Comparison of ENCODE assay signal across 11 cellular contexts in genomic region chr3:101898752-101899169, GRCh38. TPM values are rescaled to one million over a fixed set of nuclear protein-coding genes. Genes with fewer than 3 reads are reported as not detected.
A peak's percentile ranks its signal among the peaks of the same experiment; 100 is the strongest.
DNase-seq lines count a peak whose midpoint lies in the region; ATAC-seq, FAIRE-seq and TF ChIP-seq lines count a peak whose summit lies in the region.
"Had no signal": no experiment of that assay in that cellular context is flagged by ENCODE, and none has a peak within 500 bp of the region (broad histone marks: within the 10 kb centered on the region; RNA-seq: fewer than 3 reads in every experiment).

No MANE protein-coding gene starts in this region.

- no peaks in the 10 kb centered on the region for H3K27me3 Mint-ChIP-seq in nephron progenitor cell (ENCODE audit: low read depth, poor library complexity)

- CTCF ChIA-PET in GM10248 (lab: Yijun Ruan, JAX) (interaction anchor here (0.8 to 2.6 kb wide), 6 partner anchors 23 to 324 kb away, joined by 4 to 9 read pairs (median 6); no protein-coding TSS in a partner anchor), GM12878 (lab: Yijun Ruan, JAX) (interaction anchor here (0.5 to 3.1 kb wide), 5 partner anchors 50 to 140 kb away, joined by 3 to 17 read pairs (median 3); no protein-coding TSS in a partner anchor)

- no peak overlapping the region for H3K4me3 ChIP-seq in GM12878
- H3K4me3 ChIP-seq: gastrocnemius medialis, skin epidermis had no signal

- no peak overlapping the region for H3K4me3 Mint-ChIP-seq in nephron progenitor cell

- SMC1A ChIA-PET in GM12878 (lab: Charles Lee; ENCODE audit: uncharacterized antibody, unreplicated experiment): interaction anchor here (0.7 to 5.0 kb wide), 25 partner anchors 8 to 330 kb away, joined by 3 to 62 read pairs (median 5); no protein-coding TSS in a partner anchor

- POLR2A ChIA-PET in GM10248 (lab: Yijun Ruan, JAX) (no interaction called here), GM12878 (lab: Charles Lee) (interaction anchor here (1.0 to 3.8 kb wide), 5 partner anchors 26 to 140 kb away, joined by 3 to 28 read pairs (median 11); no protein-coding TSS in a partner anchor)

- RAD21 ChIA-PET in GM12878 (lab: Charles Lee; ENCODE audit: unreplicated experiment): interaction anchor here (1.0 to 4.9 kb wide), 10 partner anchors 26 to 161 kb away, joined by 3 to 71 read pairs (median 8); no protein-coding TSS in a partner anchor

- no peak overlapping the region for H3K27ac Mint-ChIP-seq in nephron progenitor cell

- H2AFZ ChIP-seq in GM12878 (ENCODE audit: control insufficient read depth, low read depth, low read length): peak overlapping the region; percentile 41; the same call in 1 of the 2 replicates

- no peaks in the 10 kb centered on the region for H3K79me2 ChIP-seq in GM12878 (ENCODE audit: control insufficient read depth, insufficient read depth, low read length)

- no TSS peak for BruUV-seq in GM12878 (replicated peaks; lab: Mats Ljungman, UMichigan)

- FAIRE-seq in GM12878 (lab: Jason Lieb, UNC): peak; percentile 92

- no peak for TF ChIP-seq POLR2A in GM12878 (IDR thresholded peaks at IDR 0.05; ENCODE audit: low read depth, low read length)

- in situ Hi-C loops in GM12878 (cut with MboI): no loop called here

- peaks cover 8% of the 10 kb centered on the region for H3K9me3 ChIP-seq in GM12878 (replicated peaks; ENCODE audit: control insufficient read depth, insufficient read depth, low read length)
- H3K9me3 ChIP-seq: gastrocnemius medialis had no signal

- H4K20me1 ChIP-seq in GM12878 (ENCODE audit: control insufficient read depth, insufficient read depth): no peaks in the 10 kb centered on the region

- ATAC-seq in GM21360 (IDR thresholded peaks at IDR 0.05; ENCODE audit: unreplicated experiment) (peak; percentile 80), HG03280 (IDR thresholded peaks at IDR 0.05; ENCODE audit: unreplicated experiment) (peak; percentile 71), GM12878 (peak; percentile 94)
- ATAC-seq: gastrocnemius medialis had no signal

- no peak for TF ChIP-seq CTCF in GM10248 (IDR thresholded peaks at IDR 0.05; ENCODE audit: control extremely low read depth, extremely low read depth, low read depth, missing control alignments)
- no peak for TF ChIP-seq CTCF in GM12878 (IDR thresholded peaks at IDR 0.05 in 2 of 3, conservative IDR thresholded peaks at IDR 0.05 in 1 of 3; ENCODE audit: control insufficient read depth in 2 of 3, extremely low read depth in 1 of 3, insufficient read depth in 1 of 3, low read depth in 3 of 3, low read length in 3 of 3)
- TF ChIP-seq CTCF in nephron progenitor cell (IDR thresholded peaks at IDR 0.05): no peak

- peak overlapping the region; percentile 64 for H3K4me2 ChIP-seq in GM12878 (ENCODE audit: control insufficient read depth, insufficient read depth)

- peak; percentile 55 for DNase-seq in GM10248 (ENCODE audit: extremely low spot score)
- peak; percentile 81 for DNase-seq in GM12878 (ENCODE audit: low read depth, low spot score)
- DNase-seq in activated naive CD4-positive, alpha-beta T cell treated with anti-CD3 and anti-CD28 coated beads, Interleukin-2, amount 50 U/mL, for 16 hours: no peak
- no peak for DNase-seq in activated CD4-positive, alpha-beta T cell treated with anti-CD3 and anti-CD28 coated beads for 4 hours
- no peak for DNase-seq in nephron progenitor cell
- no peak for DNase-seq in NCI-H2081 treated with DMSO at 0.1 percent for 48 hours (lab: John Stamatoyannopoulos, UW)
- DNase-seq: Calu3 had no signal

- peak; percentile 18; the same call in 1 of the 2 replicates for TF ChIP-seq RAD21 in GM12878 (IDR thresholded peaks at IDR 0.05; ENCODE audit: insufficient read depth, low read depth, low read length)

- peaks cover 26% of the 10 kb centered on the region for H3K4me1 ChIP-seq in GM12878 (ENCODE audit: control insufficient read depth, insufficient read depth, low read length)
- H3K4me1 ChIP-seq: gastrocnemius medialis had no signal

- H3K4me1 Mint-ChIP-seq in nephron progenitor cell: peaks cover 11% of the 10 kb centered on the region

- 0% methylated on average over 5 of the region's 5 CpGs for WGBS in GM12878 (ENCODE audit: insufficient coverage, insufficient replicate concordance, low lambda C conversion rate, missing lambda C conversion rate)

- H3K9ac ChIP-seq in GM12878 (ENCODE audit: control insufficient read depth, insufficient read depth, low read length): no peak overlapping the region

- H3K36me3 ChIP-seq in GM12878 (ENCODE audit: control insufficient read depth in 2 of 2, insufficient read depth in 2 of 2, low read length in 1 of 2): no peaks in the 10 kb centered on the region
- H3K36me3 ChIP-seq: gastrocnemius medialis had no signal

- intact Hi-C loops in GM12878 (cut with micrococcal nuclease; ENCODE audit: unreplicated experiment): loop anchor here (1.0 to 2.0 kb wide), 5 partner anchors 38 to 140 kb away; no protein-coding TSS in a partner anchor

- peak overlapping the region; percentile 83 for H3K27ac ChIP-seq in GM12878 (ENCODE audit: control insufficient read depth, insufficient read depth)
- H3K27ac ChIP-seq: gastrocnemius medialis, skin epidermis had no signal

- no peaks in the 10 kb centered on the region for H3K36me3 Mint-ChIP-seq in nephron progenitor cell (ENCODE audit: low read depth)

- H3K9me3 Mint-ChIP-seq in nephron progenitor cell: peaks cover 17% of the 10 kb centered on the region

- TF ChIP-seq EP300 in GM12878 (IDR thresholded peaks at IDR 0.05; ENCODE audit: borderline replicate concordance in 1 of 2, control insufficient read depth in 1 of 2, low read depth in 2 of 2, low read length in 2 of 2): peak; percentile 98

- H3K27me3 ChIP-seq in GM12878 (replicated peaks in 1 of 2; ENCODE audit: control insufficient read depth in 2 of 2, insufficient read depth in 2 of 2, low read length in 1 of 2): no peaks in the 10 kb centered on the region
- H3K27me3 ChIP-seq: gastrocnemius medialis had no signal

TF ChIP-seq in GM12878, 131 proteins besides CTCF, POLR2A, EP300 and RAD21 (continues in another document):
- TF ChIP-seq MYB (IDR thresholded peaks at IDR 0.05; ENCODE audit: borderline replicate concordance, low read depth, low read length) (peak; percentile 98), EED (IDR thresholded peaks at IDR 0.05; ENCODE audit: low read depth) (peak; percentile 87), SMC3 (IDR thresholded peaks at IDR 0.05; ENCODE audit: borderline replicate concordance, low read length) (peak; percentile 8; the same call in 1 of the 2 replicates), GABPA (IDR thresholded peaks at IDR 0.05; ENCODE audit: low read depth) (peak; percentile 73), EGR1 (IDR thresholded peaks at IDR 0.05; ENCODE audit: borderline replicate concordance in 1 of 2, low read depth in 2 of 2, low read length in 2 of 2) (no peak), CBFB (IDR thresholded peaks at IDR 0.05; ENCODE audit: low read depth) (peak; percentile 75), BHLHE40 (IDR thresholded peaks at IDR 0.05; ENCODE audit: borderline replicate concordance in 1 of 2, low read depth in 2 of 2, low read length in 1 of 2) (peak; percentile 40 to 73; a peak in 3 of 4 replicates), PML (IDR thresholded peaks at IDR 0.05; ENCODE audit: low read length) (peak; percentile 76; the same call in 1 of the 2 replicates), NBN (IDR thresholded peaks at IDR 0.05) (peak; percentile 90), MTA2 (IDR thresholded peaks at IDR 0.05; ENCODE audit: low read depth) (peak; percentile 93), SPI1 (IDR thresholded peaks at IDR 0.05; ENCODE audit: borderline replicate concordance, insufficient read depth, low read depth, low read length) (peak; percentile 99), ZNF217 (IDR thresholded peaks at IDR 0.05) (peak; percentile 87)
- TF ChIP-seq, protein P1, sequence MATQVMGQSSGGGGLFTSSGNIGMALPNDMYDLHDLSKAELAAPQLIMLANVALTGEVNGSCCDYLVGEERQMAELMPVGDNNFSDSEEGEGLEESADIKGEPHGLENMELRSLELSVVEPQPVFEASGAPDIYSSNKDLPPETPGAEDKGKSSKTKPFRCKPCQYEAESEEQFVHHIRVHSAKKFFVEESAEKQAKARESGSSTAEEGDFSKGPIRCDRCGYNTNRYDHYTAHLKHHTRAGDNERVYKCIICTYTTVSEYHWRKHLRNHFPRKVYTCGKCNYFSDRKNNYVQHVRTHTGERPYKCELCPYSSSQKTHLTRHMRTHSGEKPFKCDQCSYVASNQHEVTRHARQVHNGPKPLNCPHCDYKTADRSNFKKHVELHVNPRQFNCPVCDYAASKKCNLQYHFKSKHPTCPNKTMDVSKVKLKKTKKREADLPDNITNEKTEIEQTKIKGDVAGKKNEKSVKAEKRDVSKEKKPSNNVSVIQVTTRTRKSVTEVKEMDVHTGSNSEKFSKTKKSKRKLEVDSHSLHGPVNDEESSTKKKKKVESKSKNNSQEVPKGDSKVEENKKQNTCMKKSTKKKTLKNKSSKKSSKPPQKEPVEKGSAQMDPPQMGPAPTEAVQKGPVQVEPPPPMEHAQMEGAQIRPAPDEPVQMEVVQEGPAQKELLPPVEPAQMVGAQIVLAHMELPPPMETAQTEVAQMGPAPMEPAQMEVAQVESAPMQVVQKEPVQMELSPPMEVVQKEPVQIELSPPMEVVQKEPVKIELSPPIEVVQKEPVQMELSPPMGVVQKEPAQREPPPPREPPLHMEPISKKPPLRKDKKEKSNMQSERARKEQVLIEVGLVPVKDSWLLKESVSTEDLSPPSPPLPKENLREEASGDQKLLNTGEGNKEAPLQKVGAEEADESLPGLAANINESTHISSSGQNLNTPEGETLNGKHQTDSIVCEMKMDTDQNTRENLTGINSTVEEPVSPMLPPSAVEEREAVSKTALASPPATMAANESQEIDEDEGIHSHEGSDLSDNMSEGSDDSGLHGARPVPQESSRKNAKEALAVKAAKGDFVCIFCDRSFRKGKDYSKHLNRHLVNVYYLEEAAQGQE (IDR thresholded peaks at IDR 0.05; ENCODE audit: low read depth, low read length): no peak

RNA-seq across cellular contexts. Expression of gene NFKBIZ, which starts 49.4 kb away (rescaled TPM):
- total RNA-seq in GM12878 (2013; cell fraction: nucleolus; rRNA removed): 396 and 457 TPM in 2 replicates
- 19.0 and 23.6 TPM in 2 replicates for total RNA-seq in GM12878 (2014; rRNA removed)
- 20.1 and 24.3 TPM in 2 replicates for total RNA-seq in GM12878 (2014; rRNA removed; fragmentation: Illumina TruSeq; extraction: Trizol)
- total RNA-seq in GM12878 (2021): 27.0 and 27.3 TPM in 2 replicates
- 15.6 TPM for polyA plus RNA-seq in GM12878 (2011; ENCODE audit: low read depth)
- polyA plus RNA-seq in GM12878 (2011; rRNA removed): 50.8 and 53.8 TPM in 2 replicates
- 22.1 and 28.4 TPM in 2 replicates for polyA plus RNA-seq in GM12878 (2011; cell fraction: cytosol; rRNA removed)
- polyA plus RNA-seq in GM12878 (2011; cell fraction: nucleus; rRNA removed): 95.4 and 129 TPM in 2 replicates
- 19.3 and 20.9 TPM in 2 replicates for polyA plus RNA-seq in GM12878 (2012)
- 16.5 and 21.7 TPM in 2 replicates for polyA plus RNA-seq in GM12878 (2014; fragmentation: Illumina TruSeq; extraction: Trizol)
- 1 to 10 TPM; 6.3 to 8.9 TPM for polyA plus RNA-seq in GM12878 (2014; fragmentation: Nextera tagmentation; extraction: Ambion mirVana)
- 18.2 TPM in 2 replicates for polyA plus RNA-seq in GM12878 (2014; rRNA removed)
- 1 to 10 TPM; 7.7 to 8.5 TPM for polyA plus RNA-seq in GM12878 (2016; fragmentation: Nextera tagmentation; extraction: Ambion mirVana)
- 114 and 135 TPM in 2 replicates for polyA minus RNA-seq in GM12878 (2011; rRNA and poly(A)+ RNA removed)
- polyA minus RNA-seq in GM12878 (2011; cell fraction: cytosol; rRNA and poly(A)+ RNA removed): 25.4 and 32.1 TPM in 2 replicates
- polyA minus RNA-seq in GM12878 (2011; cell fraction: nucleus; rRNA and poly(A)+ RNA removed): 165 and 223 TPM in 2 replicates

Comparison
In these comparisons a context has a peak if more than half of its experiments do, and no peak if none do; other contexts are left out.
1. DNase-seq: peak in GM10248 (single experiment) and GM12878 (single experiment); none in activated naive CD4-positive, alpha-beta T cell treated with anti-CD3 and anti-CD28 coated beads, Interleukin-2, amount 50 U/mL, for 16 hours (single experiment), activated CD4-positive, alpha-beta T cell treated with anti-CD3 and anti-CD28 coated beads for 4 hours (0 of 2), nephron progenitor cell (single experiment) and NCI-H2081 treated with DMSO at 0.1 percent for 48 hours (single experiment).
2. Peak in every context shown above with its lines, with median percentiles within 50 percentile points of each other: ATAC-seq.